ENCODE assay signal across 8 cellular contexts in genomic region chr15:76310470-76311070, GRCh38. TPM values are rescaled to one million over a fixed set of nuclear protein-coding genes. Genes with fewer than 3 reads are reported as not detected.
DNase-seq lines count a peak whose midpoint lies in the region; ATAC-seq and TF ChIP-seq lines count a peak whose summit lies in the region.

No MANE protein-coding gene starts in this region.

- H3K4me2 ChIP-seq in SU-DHL-6 (ENCODE audit: low read depth, low read length, poor library complexity, severe bottlenecking) = peak overlapping the region; percentile 85

- DNase-seq in NCI-H748 (lab: John Stamatoyannopoulos, UW; ENCODE audit: unreplicated experiment) (peak; percentile 28), NCI-H748 treated with DMSO at 0.1 percent for 48 hours (lab: John Stamatoyannopoulos, UW) (no peak), epithelial cell of esophagus (ENCODE audit: low read depth) (peak; percentile 18), naive B cell (no peak), NCI-H446 treated with DMSO at 0.1 percent for 48 hours (lab: John Stamatoyannopoulos, UW) (no peak), middle frontal gyrus (ENCODE audit: extremely low spot score, low spot score) (no peak)

- no peak for TF ChIP-seq CTCF in SU-DHL-6 (IDR thresholded peaks at IDR 0.05; ENCODE audit: insufficient read depth, low read length, poor library complexity, severe bottlenecking)
- no peak for TF ChIP-seq CTCF in epithelial cell of esophagus (IDR thresholded peaks at IDR 0.05; ENCODE audit: insufficient read depth, low read depth, low read length, missing control alignments)

- ATAC-seq in HG03064 (IDR thresholded peaks at IDR 0.05; ENCODE audit: low read depth, unreplicated experiment) = peak; percentile 11
- peak; percentile 3 to 8 for ATAC-seq in naive B cell (ENCODE audit: low read depth in 2 of 2)

- H2AFZ ChIP-seq in SU-DHL-6 (ENCODE audit: low read depth, low read length, severe bottlenecking) = peak overlapping the region; percentile 71

- H3K4me3 ChIP-seq in SU-DHL-6 (ENCODE audit: insufficient read depth, low read length, poor library complexity, severe bottlenecking) (peak overlapping the region; percentile 98), epithelial cell of esophagus (ENCODE audit: low read length) (peak overlapping the region; percentile 96)

- H3K27me3 ChIP-seq in SU-DHL-6 (ENCODE audit: low read length) = no peaks in the 10 kb centered on the region

- no peaks in the 10 kb centered on the region for H3K36me3 ChIP-seq in SU-DHL-6 (ENCODE audit: low read length)

- peaks cover 57% of the 10 kb centered on the region for H3K79me2 ChIP-seq in SU-DHL-6 (ENCODE audit: insufficient read depth, low read length)

- no peaks in the 10 kb centered on the region for H3K36me3 Mint-ChIP-seq in naive B cell

- 0 out of 2 replicates have a peak, but pooled peaks cover 7% of the 10 kb centered on the region for H4K20me1 ChIP-seq in SU-DHL-6 (ENCODE audit: low read depth, low read length)

- no peaks in the 10 kb centered on the region for H3K9me3 Mint-ChIP-seq in naive B cell

- no peaks in the 10 kb centered on the region for H3F3A ChIP-seq in SU-DHL-6 (ENCODE audit: insufficient read depth)

- H3K27ac ChIP-seq in SU-DHL-6 (ENCODE audit: low read depth, low read length) = peak overlapping the region; percentile 53

- peak overlapping the region in 5 of 6 donors; percentile 53 to 92 (median 81) for H3K27ac Mint-ChIP-seq in naive B cell

- H3K4me3 Mint-ChIP-seq in naive B cell = peak overlapping the region; percentile 84 to 94 (median 92)

- peaks cover 14 to 35% (median 20%) of the 10 kb centered on the region in 3 donors for H3K4me1 Mint-ChIP-seq in naive B cell

- H3K9ac ChIP-seq in SU-DHL-6 (ENCODE audit: low read length) = peak overlapping the region; percentile 92

- no peaks in the 10 kb centered on the region for H3K9me2 ChIP-seq in SU-DHL-6 (replicated peaks; ENCODE audit: insufficient read depth, low read length)

- no peaks in the 10 kb centered on the region for H3K9me3 ChIP-seq in SU-DHL-6 (ENCODE audit: insufficient read depth, low read length)

- H3K27me3 Mint-ChIP-seq in naive B cell = peaks cover 0 to 5% (median 0%) of the 10 kb centered on the region in 3 donors

RNA-seq across cellular contexts. Expression of gene ETFA, which starts 0.7 kb away (rescaled TPM):
- polyA plus RNA-seq in naive B cell (ENCODE audit: low read depth in 6 of 6) = 100 to 1,000 TPM in 4 of 6 donors, 10 to 100 TPM in 2; 88.5 to 115 (median 105) TPM

RNA-seq across cellular contexts. Expression of gene ISL2, which starts 26.0 kb away (rescaled TPM):
- not detected for polyA plus RNA-seq in naive B cell (ENCODE audit: low read depth in 6 of 6)

Comparison
In these comparisons a context has a peak if more than half of its experiments do, and no peak if none do; other contexts are left out.
1. DNase-seq: peak in NCI-H748 (single experiment) and epithelial cell of esophagus (single experiment); none in NCI-H748 treated with DMSO at 0.1 percent for 48 hours (single experiment), naive B cell (single experiment), NCI-H446 treated with DMSO at 0.1 percent for 48 hours (single experiment) and middle frontal gyrus (single experiment).